In the genomic region with DNA sequence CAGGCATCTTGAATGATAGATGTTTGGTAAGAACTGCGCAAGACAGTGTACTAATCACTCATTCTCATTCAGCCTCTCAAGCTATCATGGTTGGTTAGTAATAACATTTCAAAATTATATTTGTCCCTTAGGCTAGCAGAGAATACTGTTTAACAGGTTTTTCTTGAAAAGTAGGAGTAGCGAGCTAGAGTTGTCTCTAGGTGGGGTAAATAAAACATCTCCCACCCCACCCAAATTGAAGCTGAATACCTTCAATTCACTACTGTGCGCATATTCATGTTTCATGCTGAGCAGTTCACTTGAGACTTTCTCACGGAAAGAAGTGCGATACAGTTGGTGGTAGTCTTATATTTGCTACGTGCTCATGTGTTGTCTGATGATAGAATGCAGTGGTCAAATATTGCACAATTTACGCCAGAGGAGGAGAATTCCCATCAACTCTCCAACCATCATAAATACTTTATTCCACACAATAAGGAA, we compare ENCODE assay signal across 2 cellular contexts.
TF ChIP-seq lines count a peak whose summit lies in the region.

No MANE protein-coding gene starts in this region.

TF ChIP-seq in IMR-90, 13 proteins besides CTCF, POLR2A, EP300 and RAD21:
- TF ChIP-seq MXI1 (IDR thresholded peaks at IDR 0.05; ENCODE audit: borderline replicate concordance, low read depth, low read length) (no peak), CEBPB (IDR thresholded peaks at IDR 0.05; ENCODE audit: low read depth, low read length) (peak; percentile 39; the same call in 1 of the 2 replicates)

TF ChIP-seq in H1, 55 proteins besides CTCF, POLR2A, EP300 and RAD21:
- TF ChIP-seq CBX8 (IDR thresholded peaks at IDR 0.05; ENCODE audit: borderline replicate concordance, low read depth, low read length) (no peak), POU5F1 (IDR thresholded peaks at IDR 0.05; ENCODE audit: low read depth, low read length) (peak; percentile 85)
